ENCODE assay signal across 8 cellular contexts in the genomic region with DNA sequence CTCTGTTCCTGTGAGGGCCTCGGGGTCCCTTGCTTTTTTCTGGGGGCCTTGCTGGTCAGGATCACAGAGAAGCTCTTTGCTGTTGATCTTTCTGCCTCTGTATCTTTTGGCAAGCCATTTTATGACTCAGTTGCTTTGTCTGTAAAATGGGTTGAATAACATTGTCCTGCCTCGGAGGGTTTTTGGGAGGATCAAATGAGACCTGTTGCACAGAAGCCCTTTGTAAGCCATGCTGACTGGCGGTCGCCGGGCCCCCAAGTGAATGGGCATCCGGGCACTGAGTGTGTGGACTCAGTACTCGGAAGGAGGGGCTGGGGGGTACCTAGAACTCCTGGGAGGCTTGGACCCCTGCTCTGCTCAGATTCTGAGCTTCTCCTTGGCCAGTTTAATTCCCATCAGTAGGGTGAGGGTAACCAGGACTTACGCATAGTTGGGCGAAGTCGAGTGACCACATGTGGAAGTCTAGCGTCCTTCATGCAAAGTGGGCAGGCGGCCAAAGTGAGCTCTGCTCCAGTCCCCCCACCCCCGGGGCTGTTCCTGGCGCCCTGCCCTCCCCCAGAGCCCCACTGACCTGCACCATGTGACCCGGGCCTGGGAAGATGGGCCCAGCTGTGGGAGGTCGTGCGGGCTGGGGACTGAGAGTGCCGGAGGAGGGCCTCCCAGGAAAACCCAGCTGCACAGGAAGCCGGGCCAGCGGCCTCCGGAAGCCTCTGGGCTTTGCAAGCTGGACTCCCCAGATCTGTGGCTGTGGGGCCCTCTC.
DNase-seq lines count a peak whose midpoint lies in the region; ATAC-seq, FAIRE-seq and TF ChIP-seq lines count a peak whose summit lies in the region.

No MANE protein-coding gene starts in this region.

- H3K27me3 ChIP-seq in adrenal gland, result no peaks in the 10 kb centered on the region
- H3K27me3 ChIP-seq in rectal smooth muscle tissue (ENCODE audit: control insufficient read depth, insufficient read depth, low read length), result no peaks in the 10 kb centered on the region

- H3K4me3 ChIP-seq in adrenal gland (no peak overlapping the region), rectal smooth muscle tissue (ENCODE audit: low read length) (peak overlapping the region; percentile 33)

- H3K27ac ChIP-seq in adrenal gland, result peak overlapping the region; percentile 90 to 98 (median 94)
- peak overlapping the region; percentile 98 for H3K27ac ChIP-seq in rectal smooth muscle tissue (ENCODE audit: low read depth, low read length)

- TF ChIP-seq POLR2A in adrenal gland (IDR thresholded peaks at IDR 0.05), result peak in 1 of 2 donors; percentile 46

- FAIRE-seq in GM19239 (lab: Jason Lieb, UNC), result no peak

- TF ChIP-seq CTCF in adrenal gland (IDR thresholded peaks at IDR 0.05), result no peak

- 21 to 54% (median 22%) methylated on average over 5 to 21 of the region's 21 CpGs for WGBS in adrenal gland, 4 donors

- H3K36me3 ChIP-seq in adrenal gland (replicated peaks in 1 of 2) (no peaks in the 10 kb centered on the region), rectal smooth muscle tissue (ENCODE audit: control insufficient read depth, insufficient read depth, low read length) (no peaks in the 10 kb centered on the region)

- peaks cover 84 to 98% of the 10 kb centered on the region in 2 donors for H3K4me1 ChIP-seq in adrenal gland (replicated peaks in 1 of 2)
- H3K4me1 ChIP-seq in rectal smooth muscle tissue (ENCODE audit: control insufficient read depth, insufficient read depth, low read length), result peaks cover 87% of the 10 kb centered on the region

- DNase-seq in Daoy (ENCODE audit: low read depth) (peak; percentile 91), adrenal gland (peak; percentile 92 to 98 (median 95)), left ventricle myocardium superior (peak; percentile 96), NCI-H2081 treated with DMSO at 0.1 percent for 48 hours (lab: John Stamatoyannopoulos, UW) (no peak), NCI-H1436 treated with DMSO at 0.1 percent for 48 hours (lab: John Stamatoyannopoulos, UW) (no peak), GM19239 (ENCODE audit: insufficient read length, low spot score) (no peak)

- ATAC-seq in left ventricle myocardium superior (peak; percentile 66), HG02970 (IDR thresholded peaks at IDR 0.05; ENCODE audit: low FRiP score, unreplicated experiment) (no peak)

- intact Hi-C loops in adrenal gland (cut with DNase I), result loop anchor here (5.0 kb wide), 4 partner anchors 32 to 97 kb away; no protein-coding TSS in a partner anchor
- intact Hi-C loops in left ventricle myocardium superior (cut with micrococcal nuclease), result loop anchor here (10.0 kb wide), 1 partner anchor 100 kb away; no protein-coding TSS in a partner anchor

- H3K9me3 ChIP-seq in adrenal gland (replicated peaks in 1 of 3), result no peaks in the 10 kb centered on the region

- no peak overlapping the region for H3K9ac ChIP-seq in rectal smooth muscle tissue (ENCODE audit: low read length)

Comparison
In these comparisons a context has a peak if more than half of its experiments do, and no peak if none do; other contexts are left out.
1. DNase-seq: peak in Daoy (single experiment), adrenal gland (7 of 7) and left ventricle myocardium superior (single experiment); none in NCI-H2081 treated with DMSO at 0.1 percent for 48 hours (single experiment), NCI-H1436 treated with DMSO at 0.1 percent for 48 hours (single experiment) and GM19239 (single experiment).